25 cellular contexts compared by ENCODE assay signal in genomic region chr20:25125636-25126035, GRCh38. TPM values are rescaled to one million over a fixed set of nuclear protein-coding genes. Genes with fewer than 3 reads are reported as not detected.
DNase-seq lines count a peak whose midpoint lies in the region; ATAC-seq, FAIRE-seq and TF ChIP-seq lines count a peak whose summit lies in the region.
"Had no signal": no experiment of that assay in that cellular context is flagged by ENCODE, and none has a peak within 500 bp of the region (broad histone marks: within the 10 kb centered on the region; RNA-seq: fewer than 3 reads in every experiment).

No MANE protein-coding gene starts in this region.

- peak; percentile 52 for FAIRE-seq in bronchial epithelial cell (lab: Jason Lieb, UNC)
- FAIRE-seq: A549, D721Med, G401.6, GM12892, GM19239, H1 had no signal

- H3K9me3 ChIP-seq in right atrium auricular region (no peaks in the 10 kb centered on the region), WERI-Rb-1 (ENCODE audit: severe bottlenecking) (peaks cover 9% of the 10 kb centered on the region)
- H3K9me3 ChIP-seq: BE2C had no signal

- H3K36me3 ChIP-seq in right atrium auricular region (no peaks in the 10 kb centered on the region), bronchial epithelial cell (ENCODE audit: control insufficient read depth, insufficient read depth, low read length) (no peaks in the 10 kb centered on the region), WERI-Rb-1 (no peaks in the 10 kb centered on the region)
- H3K36me3 ChIP-seq: BE2C; BLaER1 treated with 17β-estradiol and CSF1 and Interleukin-3, amounts not matched to agents 10 nM and 100 nM had no signal

- H3K27ac ChIP-seq in right atrium auricular region, result no peak overlapping the region
- H3K27ac ChIP-seq in WERI-Rb-1, result no peak overlapping the region
- H3K27ac ChIP-seq: BLaER1 treated with 17β-estradiol and CSF1 and Interleukin-3, amounts not matched to agents 10 nM and 100 nM; GM23248 had no signal

- no peaks in the 10 kb centered on the region for H3K4me1 ChIP-seq in right atrium auricular region
- H3K4me1 ChIP-seq: BE2C; BLaER1 treated with 17β-estradiol and CSF1 and Interleukin-3, amounts not matched to agents 10 nM and 100 nM had no signal

- H3K4me3 ChIP-seq in right atrium auricular region, result no peak overlapping the region
- no peak overlapping the region for H3K4me3 ChIP-seq in bronchial epithelial cell (ENCODE audit: low read depth, low read length)
- no peak overlapping the region for H3K4me3 ChIP-seq in WERI-Rb-1 (ENCODE audit: low read depth, low read length)
- H3K4me3 ChIP-seq: A549; BLaER1 treated with 17β-estradiol and CSF1 and Interleukin-3, amounts not matched to agents 10 nM and 100 nM; GM23248 had no signal

- intact Hi-C loops in left ventricle myocardium superior (cut with micrococcal nuclease), result no loop called here

- DNase-seq in right atrium auricular region (ENCODE audit: low spot score) (peak; percentile 50), left ventricle myocardium superior (no peak), NCI-H1694 treated with DMSO at 0.1 percent for 48 hours (lab: John Stamatoyannopoulos, UW) (peak; percentile 46), bronchial epithelial cell (ENCODE audit: low read depth) (no peak), WERI-Rb-1 (no peak), NCI-H1092 (lab: John Stamatoyannopoulos, UW) (no peak)
- DNase-seq: 8988T; ACHN; AML-193; BE2C; CD4-positive, alpha-beta T cell; CD8-positive, alpha-beta memory T cell; DMS153; DND-41; GM23248; H7; HCEC 1CT had no signal

- TF ChIP-seq CTCF in right atrium auricular region (IDR thresholded peaks at IDR 0.05) (no peak), bronchial epithelial cell (IDR thresholded peaks at IDR 0.05; ENCODE audit: insufficient read depth, low read length, severe bottlenecking) (no peak), WERI-Rb-1 (IDR thresholded peaks at IDR 0.05; ENCODE audit: low read depth, low read length) (no peak)

- no peak for ATAC-seq in left ventricle myocardium superior
- ATAC-seq in HG03108 (IDR thresholded peaks at IDR 0.05; ENCODE audit: unreplicated experiment), result no peak

- H3K27me3 ChIP-seq in right atrium auricular region (no peaks in the 10 kb centered on the region), bronchial epithelial cell (ENCODE audit: control insufficient read depth, insufficient read depth, low read length) (no peaks in the 10 kb centered on the region), WERI-Rb-1 (ENCODE audit: insufficient read depth, low read depth, severe bottlenecking) (no peaks in the 10 kb centered on the region)
- H3K27me3 ChIP-seq: BLaER1 treated with 17β-estradiol and CSF1 and Interleukin-3, amounts not matched to agents 10 nM and 100 nM had no signal

RNA-seq across cellular contexts. Expression of gene VSX1, which starts 43.7 kb away (rescaled TPM):
- total RNA-seq in right atrium auricular region, result not detected
- not detected for total RNA-seq in left ventricle myocardium superior
- not detected in 2 replicates for total RNA-seq in bronchial epithelial cell
- total RNA-seq: CD4-positive, alpha-beta T cell; CD8-positive, alpha-beta memory T cell; GM23248; H1; H7 had no signal

Comparison
In these comparisons a context has a peak if more than half of its experiments do, and no peak if none do; other contexts are left out.
1. DNase-seq: peak in right atrium auricular region (single experiment) and NCI-H1694 treated with DMSO at 0.1 percent for 48 hours (single experiment); none in left ventricle myocardium superior (single experiment), bronchial epithelial cell (single experiment), WERI-Rb-1 (single experiment) and NCI-H1092 (single experiment).